Comparison of ENCODE assay signal across 8 cellular contexts in the genomic region with DNA sequence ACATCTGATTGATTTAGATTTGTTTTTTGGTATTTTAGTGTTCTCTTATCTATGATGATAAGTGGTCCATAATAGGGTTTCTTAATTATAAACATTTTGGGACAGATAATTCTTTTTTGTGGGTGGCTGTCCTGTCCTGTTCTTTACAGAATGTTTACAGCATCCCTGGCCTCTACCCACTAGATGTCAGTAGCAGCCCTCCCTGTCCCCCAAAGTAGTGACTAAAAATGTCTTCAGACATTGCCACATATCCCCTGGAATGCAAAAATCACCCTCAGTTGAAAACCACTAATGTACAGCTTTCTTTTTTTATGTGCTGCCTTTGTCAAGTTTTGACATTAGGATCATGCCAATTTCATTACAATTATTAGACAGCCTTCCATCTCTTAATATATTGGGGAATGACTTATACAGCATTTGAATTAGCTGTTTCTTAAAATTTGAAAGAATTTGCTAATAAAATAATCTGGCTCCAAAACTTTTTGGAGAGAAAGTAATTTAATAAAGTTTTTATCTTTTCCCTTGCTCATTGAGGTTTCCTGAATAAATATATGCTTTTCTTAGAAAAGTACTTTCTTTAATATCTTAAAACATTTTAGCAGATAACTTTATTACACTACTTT. TPM values are rescaled to one million over a fixed set of nuclear protein-coding genes. Genes with fewer than 3 reads are reported as not detected.
DNase-seq lines count a peak whose midpoint lies in the region; ATAC-seq and TF ChIP-seq lines count a peak whose summit lies in the region.

No MANE protein-coding gene starts in this region.

- peak overlapping the region; percentile 54 for H3K27ac Mint-ChIP-seq in activated CD4-positive, alpha-beta memory T cell treated with anti-CD3 and anti-CD28 coated beads for 36 hours

- no peak overlapping the region for H3K4me3 Mint-ChIP-seq in activated CD4-positive, alpha-beta memory T cell treated with anti-CD3 and anti-CD28 coated beads for 36 hours

- DNase-seq in AG09319 (ENCODE audit: extremely low read depth, low read depth) (peak; percentile 34), M059J (ENCODE audit: low read depth) (peak; percentile 65), fibroblast of villous mesenchyme (ENCODE audit: low read depth) (peak; percentile 71), COLO668 (lab: John Stamatoyannopoulos, UW; ENCODE audit: unreplicated experiment) (no peak)
- DNase-seq in activated CD4-positive, alpha-beta memory T cell treated with anti-CD3 and anti-CD28 coated beads for 36 hours: peak; percentile 70
- DNase-seq in stimulated activated CD4-positive, alpha-beta T cell treated with anti-CD3 and anti-CD28 coated beads, TNF-alpha, amount 100 ng/mL, for 1 hour (ENCODE audit: low read depth in 3 of 3, low spot score in 1 of 3): peak; percentile 13 to 21 (median 17)

- no peak overlapping the region for H3K4me3 ChIP-seq in fibroblast of villous mesenchyme (ENCODE audit: low read depth, low read length)

- TF ChIP-seq CTCF in AG09319 (IDR thresholded peaks at IDR 0.05; ENCODE audit: low read depth, low read length) (peak; percentile 77), fibroblast of villous mesenchyme (IDR thresholded peaks at IDR 0.05; ENCODE audit: insufficient read depth, low read depth, low read length) (peak; percentile 74)

- POLR2A ChIA-PET in activated CD4-positive, alpha-beta memory T cell treated with anti-CD3 and anti-CD28 coated beads for 36 hours (lab: Charles Lee): interaction anchor here (1.0 to 1.3 kb wide), 3 partner anchors 16 to 110 kb away, joined by 3 read pairs; no protein-coding TSS in a partner anchor

- H3K36me3 Mint-ChIP-seq in activated CD4-positive, alpha-beta memory T cell treated with anti-CD3 and anti-CD28 coated beads for 36 hours: peaks cover 51% of the 10 kb centered on the region

- intact Hi-C loops in activated CD4-positive, alpha-beta memory T cell treated with anti-CD3 and anti-CD28 coated beads for 36 hours (cut with micrococcal nuclease): loop anchor here (1.0 kb wide), 4 partner anchors 25 to 110 kb away; no protein-coding TSS in a partner anchor

- ATAC-seq in GM18508 (IDR thresholded peaks at IDR 0.05; ENCODE audit: insufficient read depth, unreplicated experiment) (peak; percentile 43), GM21526 (IDR thresholded peaks at IDR 0.05; ENCODE audit: low FRiP score, unreplicated experiment) (no peak)

- no peaks in the 10 kb centered on the region for H3K27me3 Mint-ChIP-seq in activated CD4-positive, alpha-beta memory T cell treated with anti-CD3 and anti-CD28 coated beads for 36 hours

- peaks cover 78% of the 10 kb centered on the region for H3K4me1 Mint-ChIP-seq in activated CD4-positive, alpha-beta memory T cell treated with anti-CD3 and anti-CD28 coated beads for 36 hours (ENCODE audit: low read depth)

- CTCF ChIA-PET in activated CD4-positive, alpha-beta memory T cell treated with anti-CD3 and anti-CD28 coated beads for 36 hours (lab: Charles Lee): interaction anchor here (0.6 to 8.0 kb wide), 28 partner anchors 9 to 119 kb away, joined by 3 to 116 read pairs (median 5); a partner anchor contains a TSS

- no peaks in the 10 kb centered on the region for H3K9me3 Mint-ChIP-seq in activated CD4-positive, alpha-beta memory T cell treated with anti-CD3 and anti-CD28 coated beads for 36 hours

RNA-seq across cellular contexts. Expression of a gene that starts 19.5 kb away (rescaled TPM):
- total RNA-seq in M059J (2014; rRNA removed; shearing (Covaris generic)): 5.2 and 10.6 TPM in 2 replicates
- total RNA-seq in activated CD4-positive, alpha-beta memory T cell treated with anti-CD3 and anti-CD28 coated beads for 36 hours: 100 to 1,000 TPM; 170 to 183 TPM
- total RNA-seq in fibroblast of villous mesenchyme: 13.0 and 15.1 TPM in 2 replicates

Comparison
In these comparisons a context has a peak if more than half of its experiments do, and no peak if none do; other contexts are left out.
1. RNA of a gene that starts 19.5 kb away (total RNA-seq): 170 to 183 TPM in activated CD4-positive, alpha-beta memory T cell treated with anti-CD3 and anti-CD28 coated beads for 36 hours; 13.0 to 15.1 TPM in fibroblast of villous mesenchyme and 5.2 to 10.6 TPM in M059J; every median in the first group is over 10 times any median in the second.